In genomic region chr1:55588300-55588699, GRCh38 we compare ENCODE assay signal across 16 cellular contexts.
"Had no signal": no experiment of that assay in that cellular context is flagged by ENCODE, and none has a peak within 500 bp of the region (broad histone marks: within the 10 kb centered on the region; RNA-seq: fewer than 3 reads in every experiment).

No MANE protein-coding gene starts in this region.

- ATAC-seq: activated naive CD4-positive, alpha-beta T cell treated with anti-CD3 and anti-CD28 coated beads, Interleukin-2, amount 50 U/mL, for 72 hours; body of pancreas; naive thymus-derived CD4-positive, alpha-beta T cell; stimulated activated naive B cell treated with anti-CD40 and anti-IgM and Interleukin-4, amounts not matched to agents 10 μg/mL and 1 μg/mL and 100 μg/mL, for 72 hours had no signal

- H2AFZ ChIP-seq: neural progenitor cell had no signal

- H3K4me1 ChIP-seq: body of pancreas had no signal

- DNase-seq: activated CD4-positive, alpha-beta T cell treated with anti-CD3 and anti-CD28 coated beads, Interleukin-2, amount 50 U/mL, for 48 hours; activated gamma-delta T cell treated with Interleukin-2 at 50 U/mL for 16 hours; activated T-cell treated with anti-CD3 and anti-CD28 coated beads for 4 hours; body of pancreas; central memory CD4-positive, alpha-beta T cell; erythroblast; mesendoderm; naive thymus-derived CD4-positive, alpha-beta T cell; ovary; stimulated activated naive B cell treated with anti-CD40 and anti-IgM and Interleukin-4, amounts not matched to agents 10 μg/mL and 1 μg/mL and 100 μg/mL, for 72 hours; T-helper 2 cell had no signal

- H3K36me3 Mint-ChIP-seq: activated naive CD4-positive, alpha-beta T cell treated with anti-CD3 and anti-CD28 coated beads, Interleukin-2, amount 50 U/mL, for 72 hours; naive thymus-derived CD4-positive, alpha-beta T cell; neural progenitor cell; stimulated activated naive B cell treated with anti-CD40 and anti-IgM and Interleukin-4, amounts not matched to agents 10 μg/mL and 1 μg/mL and 100 μg/mL, for 72 hours; type B pancreatic cell had no signal

- H3K27ac ChIP-seq: body of pancreas, neural progenitor cell, ovary, VCaP had no signal

- H3K4me2 ChIP-seq: neural progenitor cell had no signal

- H3K9me3 Mint-ChIP-seq: activated T-helper 1 cell treated with anti-CD3 and anti-CD28 coated beads, Interleukin-12 subunit alpha, Interleukin-12 subunit beta, Interleukin-2, Interleukin-4 antibody, amounts not matched to agents 30 ng/mL and 10 ng/mL and 1 ng/mL, durations not matched to agents 14 hours and 24 hours and 36 hours; neural progenitor cell; stimulated activated naive B cell treated with anti-CD40 and anti-IgM and Interleukin-4, amounts not matched to agents 10 μg/mL and 1 μg/mL and 100 μg/mL, for 72 hours had no signal

- H3K9ac ChIP-seq: neural progenitor cell had no signal

- H3K4me3 Mint-ChIP-seq: activated T-helper 1 cell treated with anti-CD3 and anti-CD28 coated beads, Interleukin-12 subunit alpha, Interleukin-12 subunit beta, Interleukin-2, Interleukin-4 antibody, amounts not matched to agents 30 ng/mL and 10 ng/mL and 1 ng/mL, durations not matched to agents 14 hours and 24 hours and 36 hours; naive thymus-derived CD4-positive, alpha-beta T cell; neural progenitor cell; stimulated activated naive B cell treated with anti-CD40 and anti-IgM and Interleukin-4, amounts not matched to agents 10 μg/mL and 1 μg/mL and 100 μg/mL, for 72 hours; type B pancreatic cell had no signal

- H3K9me3 ChIP-seq: body of pancreas, ovary had no signal

- H3K4me1 Mint-ChIP-seq: naive thymus-derived CD4-positive, alpha-beta T cell; stimulated activated naive B cell treated with anti-CD40 and anti-IgM and Interleukin-4, amounts not matched to agents 10 μg/mL and 1 μg/mL and 100 μg/mL, for 72 hours had no signal

- H3K27me3 Mint-ChIP-seq: type B pancreatic cell had no signal

- H3K27ac Mint-ChIP-seq: activated naive CD4-positive, alpha-beta T cell treated with anti-CD3 and anti-CD28 coated beads, Interleukin-2, amount 50 U/mL, for 72 hours; activated T-helper 1 cell treated with anti-CD3 and anti-CD28 coated beads, Interleukin-12 subunit alpha, Interleukin-12 subunit beta, Interleukin-2, Interleukin-4 antibody, amounts not matched to agents 30 ng/mL and 10 ng/mL and 1 ng/mL, durations not matched to agents 14 hours and 24 hours and 36 hours; naive thymus-derived CD4-positive, alpha-beta T cell; stimulated activated naive B cell treated with anti-CD40 and anti-IgM and Interleukin-4, amounts not matched to agents 10 μg/mL and 1 μg/mL and 100 μg/mL, for 72 hours; type B pancreatic cell had no signal

- H3K27me3 ChIP-seq: body of pancreas, neural progenitor cell, ovary had no signal

- H3K4me3 ChIP-seq: body of pancreas, neural progenitor cell, ovary had no signal

- H3K36me3 ChIP-seq: neural progenitor cell, ovary had no signal
